In the genomic region with DNA sequence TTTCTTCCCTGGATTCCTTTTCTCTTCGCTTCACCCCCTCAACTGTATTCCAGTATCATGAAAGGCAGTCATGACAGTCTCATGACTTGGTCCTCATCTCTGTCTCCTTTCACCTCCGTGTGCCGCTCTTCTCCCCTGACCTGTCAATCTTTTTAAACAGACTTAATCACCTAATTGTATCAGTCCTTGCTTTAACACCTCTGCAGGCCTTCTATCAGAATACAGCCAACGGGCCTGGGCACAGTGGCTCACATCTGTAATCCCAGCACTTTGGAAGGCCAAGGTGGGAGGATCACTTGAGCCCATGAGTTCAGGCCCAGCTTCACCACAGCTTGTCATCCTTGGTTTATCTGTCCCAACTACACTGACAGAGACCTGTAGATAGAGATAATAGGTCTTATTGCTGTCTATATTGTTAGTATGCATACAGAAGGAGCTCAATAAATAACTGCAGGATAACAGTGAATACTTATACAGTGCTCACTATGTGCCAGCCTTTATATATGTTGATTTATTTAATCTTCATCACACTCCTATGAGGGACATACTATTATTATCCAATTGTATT, we compare ENCODE assay signal across 1 cellular context.
TF ChIP-seq lines count a peak whose summit lies in the region.

No MANE protein-coding gene starts in this region.

TF ChIP-seq in K562, 482 proteins besides CTCF, POLR2A, EP300 and RAD21 (continued from another document):
- TF ChIP-seq, protein P1, sequence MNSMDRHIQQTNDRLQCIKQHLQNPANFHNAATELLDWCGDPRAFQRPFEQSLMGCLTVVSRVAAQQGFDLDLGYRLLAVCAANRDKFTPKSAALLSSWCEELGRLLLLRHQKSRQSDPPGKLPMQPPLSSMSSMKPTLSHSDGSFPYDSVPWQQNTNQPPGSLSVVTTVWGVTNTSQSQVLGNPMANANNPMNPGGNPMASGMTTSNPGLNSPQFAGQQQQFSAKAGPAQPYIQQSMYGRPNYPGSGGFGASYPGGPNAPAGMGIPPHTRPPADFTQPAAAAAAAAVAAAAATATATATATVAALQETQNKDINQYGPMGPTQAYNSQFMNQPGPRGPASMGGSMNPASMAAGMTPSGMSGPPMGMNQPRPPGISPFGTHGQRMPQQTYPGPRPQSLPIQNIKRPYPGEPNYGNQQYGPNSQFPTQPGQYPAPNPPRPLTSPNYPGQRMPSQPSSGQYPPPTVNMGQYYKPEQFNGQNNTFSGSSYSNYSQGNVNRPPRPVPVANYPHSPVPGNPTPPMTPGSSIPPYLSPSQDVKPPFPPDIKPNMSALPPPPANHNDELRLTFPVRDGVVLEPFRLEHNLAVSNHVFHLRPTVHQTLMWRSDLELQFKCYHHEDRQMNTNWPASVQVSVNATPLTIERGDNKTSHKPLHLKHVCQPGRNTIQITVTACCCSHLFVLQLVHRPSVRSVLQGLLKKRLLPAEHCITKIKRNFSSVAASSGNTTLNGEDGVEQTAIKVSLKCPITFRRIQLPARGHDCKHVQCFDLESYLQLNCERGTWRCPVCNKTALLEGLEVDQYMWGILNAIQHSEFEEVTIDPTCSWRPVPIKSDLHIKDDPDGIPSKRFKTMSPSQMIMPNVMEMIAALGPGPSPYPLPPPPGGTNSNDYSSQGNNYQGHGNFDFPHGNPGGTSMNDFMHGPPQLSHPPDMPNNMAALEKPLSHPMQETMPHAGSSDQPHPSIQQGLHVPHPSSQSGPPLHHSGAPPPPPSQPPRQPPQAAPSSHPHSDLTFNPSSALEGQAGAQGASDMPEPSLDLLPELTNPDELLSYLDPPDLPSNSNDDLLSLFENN (IDR thresholded peaks at IDR 0.05; ENCODE audit: low read depth in 2 of 2, low read length in 2 of 2): no peak
- TF ChIP-seq ZNF354B (CRISPR knock-in tag; IDR thresholded peaks at IDR 0.05) (no peak), CHD4 (IDR thresholded peaks at IDR 0.05; ENCODE audit: insufficient read depth, insufficient replicate concordance, low read depth, low read length, poor library complexity, severe bottlenecking) (no peak)
